In genomic region chr1:25616080-25616931, GRCh38 we compare ENCODE assay signal across 8 cellular contexts. TPM values are rescaled to one million over a fixed set of nuclear protein-coding genes. Genes with fewer than 3 reads are reported as not detected.
DNase-seq lines count a peak whose midpoint lies in the region; ATAC-seq and TF ChIP-seq lines count a peak whose summit lies in the region.

Gene MAN1C1 (plus strand): TSS chr1:25616791. CDS start chr1:25617798, 1,007 bp downstream.

- CTCF ChIA-PET in AG04449 (lab: Yijun Ruan, JAX): interaction anchor here (0.7 to 10.5 kb wide), 3 partner anchors 12 to 187 kb away, joined by 3 to 468 read pairs (median 4); partner anchors contain the start of gene SELENON
- CTCF ChIA-PET in activated CD4-positive, alpha-beta T cell treated with anti-CD3 and anti-CD28 coated beads, Interleukin-2, amount 10 ng/mL, durations not matched to agents 7 days and 5 days (lab: Charles Lee): interaction anchor here (0.7 to 1.0 kb wide), 3 partner anchors 8 to 225 kb away, joined by 3 read pairs; no protein-coding TSS in a partner anchor

- ATAC-seq in HG03196 (IDR thresholded peaks at IDR 0.05; ENCODE audit: unreplicated experiment) (peak; percentile 51), left lung (peak; percentile 97)

- no peaks in the 10 kb centered on the region for H3K9me3 Mint-ChIP-seq in activated CD4-positive, alpha-beta T cell treated with anti-CD3 and anti-CD28 coated beads, Interleukin-2, amount 10 ng/mL, durations not matched to agents 7 days and 5 days
- no peaks in the 10 kb centered on the region for H3K9me3 Mint-ChIP-seq in dendritic cell treated with granulocyte-macrophage colony-stimulating factor and Interleukin-4, amounts not matched to agents 40 ng/mL and 50 ng/mL, for 4 days

- H3K9me3 ChIP-seq in left lung: no peaks in the 10 kb centered on the region

- H3K27me3 ChIP-seq in left lung: peaks cover 0 to 14% of the 10 kb centered on the region in 2 donors

- peaks cover 27% of the 10 kb centered on the region for H3K36me3 Mint-ChIP-seq in activated CD4-positive, alpha-beta T cell treated with anti-CD3 and anti-CD28 coated beads, Interleukin-2, amount 10 ng/mL, durations not matched to agents 7 days and 5 days (ENCODE audit: low read depth)
- peaks cover 21% of the 10 kb centered on the region for H3K36me3 Mint-ChIP-seq in dendritic cell treated with granulocyte-macrophage colony-stimulating factor and Interleukin-4, amounts not matched to agents 40 ng/mL and 50 ng/mL, for 4 days (ENCODE audit: low read depth)

- H3K4me1 Mint-ChIP-seq in activated CD4-positive, alpha-beta T cell treated with anti-CD3 and anti-CD28 coated beads, Interleukin-2, amount 10 ng/mL, durations not matched to agents 7 days and 5 days: peaks cover 50% of the 10 kb centered on the region
- peaks cover 50% of the 10 kb centered on the region for H3K4me1 Mint-ChIP-seq in dendritic cell treated with granulocyte-macrophage colony-stimulating factor and Interleukin-4, amounts not matched to agents 40 ng/mL and 50 ng/mL, for 4 days (ENCODE audit: low read depth)

- DNase-seq in AG04449 (ENCODE audit: low read depth, low spot score) (no peak), NCI-H524 treated with DMSO at 0.1 percent for 48 hours (lab: John Stamatoyannopoulos, UW) (peak; percentile 52), left lung (peak; percentile 88 to 96)
- DNase-seq in activated CD4-positive, alpha-beta T cell treated with anti-CD3 and anti-CD28 coated beads, Interleukin-2, amount 10 ng/mL, durations not matched to agents 7 days and 5 days: peak; percentile 71
- DNase-seq in stimulated activated CD4-positive, alpha-beta T cell treated with anti-CD3 and anti-CD28 coated beads, Interleukin-2, amount 100 ng/mL, for 24 hours: peak; percentile 71 to 83

- H3K4me1 ChIP-seq in left lung: peaks cover 5 to 41% of the 10 kb centered on the region in 2 donors

- peaks cover 30% of the 10 kb centered on the region for H3K27me3 Mint-ChIP-seq in activated CD4-positive, alpha-beta T cell treated with anti-CD3 and anti-CD28 coated beads, Interleukin-2, amount 10 ng/mL, durations not matched to agents 7 days and 5 days
- H3K27me3 Mint-ChIP-seq in dendritic cell treated with granulocyte-macrophage colony-stimulating factor and Interleukin-4, amounts not matched to agents 40 ng/mL and 50 ng/mL, for 4 days: peaks cover 37% of the 10 kb centered on the region

- peak; percentile 18 for TF ChIP-seq POLR2A in GM18526 (IDR thresholded peaks at IDR 0.05; ENCODE audit: extremely low read depth, insufficient read length)

- no peaks in the 10 kb centered on the region for H3K36me3 ChIP-seq in left lung

- intact Hi-C loops in dendritic cell treated with granulocyte-macrophage colony-stimulating factor and Interleukin-4, amounts not matched to agents 40 ng/mL and 50 ng/mL, for 4 days (cut with micrococcal nuclease): loop anchor here (10.0 kb wide), 2 partner anchors 72 to 98 kb away; partner anchors contain the start of gene LDLRAP1
- intact Hi-C loops in left lung (cut with DNase I): loop anchor here in 1 of 2 donors (10.0 kb wide), 1 partner anchor 128 kb away; no protein-coding TSS in a partner anchor

- peak within 1 kb of the TSS; percentile 57 for H3K4me3 ChIP-seq in AG04449 (ENCODE audit: low read depth, low read length)
- H3K4me3 ChIP-seq in left lung: peak within 1 kb of the TSS; percentile 71 to 82

- TF ChIP-seq CTCF in AG04449 (IDR thresholded peaks at IDR 0.05; ENCODE audit: insufficient read depth, low read length, missing control alignments) (peak; percentile 26), left lung (IDR thresholded peaks at IDR 0.05) (peak; percentile 31 to 56)

- peak within 1 kb of the TSS; percentile 56 to 69 for H3K27ac ChIP-seq in left lung

- H3K4me3 Mint-ChIP-seq in activated CD4-positive, alpha-beta T cell treated with anti-CD3 and anti-CD28 coated beads, Interleukin-2, amount 10 ng/mL, durations not matched to agents 7 days and 5 days: peak within 1 kb of the TSS; percentile 68
- H3K4me3 Mint-ChIP-seq in dendritic cell treated with granulocyte-macrophage colony-stimulating factor and Interleukin-4, amounts not matched to agents 40 ng/mL and 50 ng/mL, for 4 days: peak within 1 kb of the TSS; percentile 88

- POLR2A ChIA-PET in AG04449 (lab: Yijun Ruan, JAX): no interaction called here
- POLR2A ChIA-PET in activated CD4-positive, alpha-beta T cell treated with anti-CD3 and anti-CD28 coated beads, Interleukin-2, amount 10 ng/mL, durations not matched to agents 7 days and 5 days (lab: Charles Lee): no interaction called here

- H3K27ac Mint-ChIP-seq in activated CD4-positive, alpha-beta T cell treated with anti-CD3 and anti-CD28 coated beads, Interleukin-2, amount 10 ng/mL, durations not matched to agents 7 days and 5 days: peak within 1 kb of the TSS; percentile 67
- H3K27ac Mint-ChIP-seq in dendritic cell treated with granulocyte-macrophage colony-stimulating factor and Interleukin-4, amounts not matched to agents 40 ng/mL and 50 ng/mL, for 4 days: peak within 1 kb of the TSS; percentile 74

RNA-seq across cellular contexts. Expression of gene MAN1C1, which starts in this region (rescaled TPM):
- 10 to 100 TPM; 28.9 to 31.1 TPM for total RNA-seq in activated CD4-positive, alpha-beta T cell treated with anti-CD3 and anti-CD28 coated beads, Interleukin-2, amount 10 ng/mL, durations not matched to agents 7 days and 5 days
- total RNA-seq in left lung: 10 to 100 TPM; 15.3 to 20.3 TPM
